17 cellular contexts compared by ENCODE assay signal in the genomic region with DNA sequence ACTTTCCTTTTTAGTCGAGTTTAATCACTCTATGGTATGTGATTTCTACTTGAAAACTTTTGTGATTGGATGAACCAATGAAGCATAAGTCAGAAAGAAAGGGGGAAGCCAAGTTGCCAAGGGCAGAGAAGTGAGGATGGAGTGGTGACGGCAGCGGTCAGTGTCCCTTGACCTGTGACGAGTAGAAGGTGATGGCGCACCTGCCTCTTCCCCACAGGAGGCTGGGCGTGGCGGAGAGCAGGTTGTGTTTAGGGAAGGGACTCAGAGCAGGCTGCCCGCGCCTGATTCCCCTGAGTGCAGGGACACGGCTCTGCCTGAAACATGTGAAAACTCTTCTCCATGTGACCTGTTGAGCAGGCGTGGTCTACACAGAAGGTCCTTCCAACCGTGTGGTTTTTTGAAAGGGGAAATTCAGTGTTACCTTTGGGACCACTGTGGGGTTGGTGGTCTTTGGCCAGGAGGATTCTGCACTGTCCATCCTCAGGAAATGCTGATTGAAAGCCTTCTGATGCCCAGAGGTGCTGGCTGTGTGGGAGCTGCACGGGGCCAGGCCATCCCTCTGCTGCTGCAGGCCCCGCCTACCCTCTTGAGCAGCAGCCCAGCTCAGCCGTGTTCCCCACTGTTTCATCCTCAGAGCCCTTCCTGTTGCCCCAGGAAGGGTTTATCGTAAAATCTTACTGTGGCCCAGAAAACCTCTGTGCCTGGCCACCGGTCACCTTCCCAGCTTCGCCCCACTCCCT. TPM values are rescaled to one million over a fixed set of nuclear protein-coding genes. Genes with fewer than 3 reads are reported as not detected.
DNase-seq lines count a peak whose midpoint lies in the region; ATAC-seq and TF ChIP-seq lines count a peak whose summit lies in the region.
"Had no signal": no experiment of that assay in that cellular context is flagged by ENCODE, and none has a peak within 500 bp of the region (broad histone marks: within the 10 kb centered on the region; RNA-seq: fewer than 3 reads in every experiment).

No MANE protein-coding gene starts in this region.

- CTCF ChIA-PET in activated naive CD4-positive, alpha-beta T cell treated with anti-CD3 and anti-CD28 coated beads, Interleukin-2, amount 10 ng/mL, durations not matched to agents 7 days and 5 days (lab: Charles Lee), result no interaction called here

- H3K36me3 Mint-ChIP-seq in activated naive CD4-positive, alpha-beta T cell treated with anti-CD3 and anti-CD28 coated beads, Interleukin-2, amount 10 ng/mL, durations not matched to agents 7 days and 5 days, result peaks cover 41% of the 10 kb centered on the region
- peaks cover 19% of the 10 kb centered on the region for H3K36me3 Mint-ChIP-seq in central memory CD8-positive, alpha-beta T cell (ENCODE audit: insufficient read depth)

- 52 to 59% methylated on average over 17 to 18 of the region's 18 CpGs for WGBS in thyroid gland, 2 donors

- TF ChIP-seq POLR2A in thyroid gland (IDR thresholded peaks at IDR 0.05), result peak in 1 of 2 donors; percentile 35

- peak overlapping the region; percentile 65 to 88 (median 79) for H3K27ac ChIP-seq in thyroid gland
- H3K27ac ChIP-seq: gastrocnemius medialis, KMS-11, SJSA1, vagina had no signal

- peak overlapping the region; percentile 88 for H3K27ac Mint-ChIP-seq in activated naive CD4-positive, alpha-beta T cell treated with anti-CD3 and anti-CD28 coated beads, Interleukin-2, amount 10 ng/mL, durations not matched to agents 7 days and 5 days
- H3K27ac Mint-ChIP-seq in central memory CD8-positive, alpha-beta T cell (ENCODE audit: low read depth), result peak overlapping the region; percentile 90

- peaks cover 42 to 70% of the 10 kb centered on the region in 2 donors for H3K4me1 ChIP-seq in thyroid gland
- H3K4me1 ChIP-seq: gastrocnemius medialis, vagina had no signal

- no peaks in the 10 kb centered on the region for H3K27me3 ChIP-seq in thyroid gland
- H3K27me3 ChIP-seq: gastrocnemius medialis, SJSA1, vagina had no signal

- peaks cover 47% of the 10 kb centered on the region for H3K4me1 Mint-ChIP-seq in activated naive CD4-positive, alpha-beta T cell treated with anti-CD3 and anti-CD28 coated beads, Interleukin-2, amount 10 ng/mL, durations not matched to agents 7 days and 5 days
- H3K4me1 Mint-ChIP-seq in central memory CD8-positive, alpha-beta T cell, result peaks cover 26% of the 10 kb centered on the region

- no peak overlapping the region for H3K4me3 ChIP-seq in thyroid gland (replicated peaks in 1 of 3)
- H3K4me3 ChIP-seq: gastrocnemius medialis, SJSA1, vagina had no signal

- H3K9me3 Mint-ChIP-seq in activated naive CD4-positive, alpha-beta T cell treated with anti-CD3 and anti-CD28 coated beads, Interleukin-2, amount 10 ng/mL, durations not matched to agents 7 days and 5 days, result no peaks in the 10 kb centered on the region
- no peaks in the 10 kb centered on the region for H3K9me3 Mint-ChIP-seq in central memory CD8-positive, alpha-beta T cell

- H3K36me3 ChIP-seq in thyroid gland, result no peaks in the 10 kb centered on the region

- ATAC-seq in central memory CD8-positive, alpha-beta T cell (replicated peaks; ENCODE audit: extremely low read depth, poor library complexity, severe bottlenecking), result no peak
- no peak for ATAC-seq in HG02981 (IDR thresholded peaks at IDR 0.05; ENCODE audit: unreplicated experiment)
- ATAC-seq: gastrocnemius medialis had no signal

- H3K4me3 Mint-ChIP-seq in activated naive CD4-positive, alpha-beta T cell treated with anti-CD3 and anti-CD28 coated beads, Interleukin-2, amount 10 ng/mL, durations not matched to agents 7 days and 5 days, result no peak overlapping the region
- H3K4me3 Mint-ChIP-seq in central memory CD8-positive, alpha-beta T cell, result no peak overlapping the region

- DNase-seq in activated naive CD4-positive, alpha-beta T cell treated with anti-CD3 and anti-CD28 coated beads, Interleukin-2, amount 10 ng/mL, durations not matched to agents 7 days and 5 days, result no peak
- DNase-seq in activated naive CD4-positive, alpha-beta T cell treated with anti-CD3 and anti-CD28 coated beads, Interleukin-2, amount 50 U/mL, for 16 hours, result no peak
- DNase-seq in NCI-H146 (lab: John Stamatoyannopoulos, UW) (peak; percentile 97), thyroid gland (peak; percentile 85 to 90), midbrain (lab: John Stamatoyannopoulos, UW) (no peak), globus pallidus (ENCODE audit: low spot score) (no peak)
- DNase-seq in central memory CD8-positive, alpha-beta T cell (ENCODE audit: low spot score in 2 of 2), result no peak
- DNase-seq: activated T-cell treated with anti-CD3 and anti-CD28 coated beads, Interleukin-2, amount 50 U/mL, for 48 hours; DND-41; gastrocnemius medialis; NCI-H1694 treated with DMSO at 0.1 percent for 48 hours; NK-92 treated with Interleukin-12 subunit alpha and Interleukin-12 subunit beta, amount 100 ng/mL, for 24 hours; stimulated activated CD4-positive, alpha-beta T cell treated with anti-CD3 and anti-CD28 coated beads, Interleukin-2, amount 100 ng/mL, for 24 hours had no signal

- TF ChIP-seq CTCF in thyroid gland (IDR thresholded peaks at IDR 0.05), result no peak

- H3K27me3 Mint-ChIP-seq in activated naive CD4-positive, alpha-beta T cell treated with anti-CD3 and anti-CD28 coated beads, Interleukin-2, amount 10 ng/mL, durations not matched to agents 7 days and 5 days, result no peaks in the 10 kb centered on the region
- H3K27me3 Mint-ChIP-seq in central memory CD8-positive, alpha-beta T cell, result no peaks in the 10 kb centered on the region

- H3K9me3 ChIP-seq in thyroid gland, result no peaks in the 10 kb centered on the region
- H3K9me3 ChIP-seq: gastrocnemius medialis, SJSA1, vagina had no signal

- intact Hi-C loops in thyroid gland (cut with DNase I), result no loop called here

RNA-seq across cellular contexts. Expression of a gene that starts 23.5 kb away (rescaled TPM):
- 10 to 100 TPM in 1 of 4 donors, 1 to 10 TPM in 3; 1.3 to 18.8 (median 3.3) TPM for total RNA-seq in thyroid gland
- total RNA-seq: SJSA1 had no signal

Comparison
In these comparisons a context has a peak if more than half of its experiments do, and no peak if none do; other contexts are left out.
1. DNase-seq: peak in NCI-H146 (single experiment) and thyroid gland (2 of 2); none in activated naive CD4-positive, alpha-beta T cell treated with anti-CD3 and anti-CD28 coated beads, Interleukin-2, amount 10 ng/mL, durations not matched to agents 7 days and 5 days (single experiment), activated naive CD4-positive, alpha-beta T cell treated with anti-CD3 and anti-CD28 coated beads, Interleukin-2, amount 50 U/mL, for 16 hours (single experiment), central memory CD8-positive, alpha-beta T cell (0 of 2), midbrain (single experiment) and globus pallidus (single experiment).